In the genomic region with DNA sequence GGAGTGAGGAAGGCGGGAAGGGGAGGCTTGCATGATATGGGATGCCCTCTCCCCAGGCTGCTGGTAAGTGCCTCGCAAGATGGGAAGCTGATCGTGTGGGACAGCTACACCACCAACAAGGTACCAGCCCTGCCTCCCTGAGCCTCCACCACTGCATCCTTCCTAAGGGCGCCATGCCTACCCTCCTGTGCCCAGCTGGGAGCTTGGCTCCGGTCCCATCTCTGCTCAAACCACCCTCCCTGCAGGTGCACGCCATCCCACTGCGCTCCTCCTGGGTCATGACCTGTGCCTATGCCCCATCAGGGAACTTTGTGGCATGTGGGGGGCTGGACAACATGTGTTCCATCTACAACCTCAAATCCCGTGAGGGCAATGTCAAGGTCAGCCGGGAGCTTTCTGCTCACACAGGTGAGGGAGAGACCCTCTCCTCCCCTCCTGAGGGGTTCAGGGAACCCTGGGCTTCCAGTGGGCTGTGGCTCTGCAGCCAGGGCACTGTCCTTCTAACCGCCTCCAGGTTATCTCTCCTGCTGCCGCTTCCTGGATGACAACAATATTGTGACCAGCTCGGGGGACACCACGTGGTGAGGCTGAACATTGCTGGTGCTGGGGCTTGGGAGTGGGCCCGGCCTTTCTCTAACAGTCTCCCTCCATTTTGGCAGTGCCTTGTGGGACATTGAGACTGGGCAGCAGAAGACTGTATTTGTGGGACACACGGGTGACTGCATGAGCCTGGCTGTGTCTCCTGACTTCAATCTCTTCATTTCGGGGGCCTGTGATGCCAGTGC, we compare ENCODE assay signal across 14 cellular contexts. TPM values are rescaled to one million over a fixed set of nuclear protein-coding genes. Genes with fewer than 3 reads are reported as not detected.
A peak's percentile ranks its signal among the peaks of the same experiment; 100 is the strongest.
DNase-seq lines count a peak whose midpoint lies in the region; ATAC-seq and TF ChIP-seq lines count a peak whose summit lies in the region.
"Had no signal": no experiment of that assay in that cellular context is flagged by ENCODE, and none has a peak within 500 bp of the region (broad histone marks: within the 10 kb centered on the region; RNA-seq: fewer than 3 reads in every experiment).

No MANE protein-coding gene starts in this region.

- H3K4ac ChIP-seq in mesendoderm (ENCODE audit: low read depth, low read length) = no peak overlapping the region

- TF ChIP-seq CTCF in GM12872 (IDR thresholded peaks at IDR 0.05; ENCODE audit: insufficient read depth, low read depth, low read length) (peak; percentile 30; the same call in 2 of the 3 replicates), GM13977 (IDR thresholded peaks at IDR 0.05; ENCODE audit: extremely low read depth, insufficient read depth, missing control alignments) (no peak)
- TF ChIP-seq CTCF in activated CD8-positive, alpha-beta T cell treated with anti-CD3 and anti-CD28 coated beads for 36 hours (IDR thresholded peaks at IDR 0.05) = no peak

- no peak overlapping the region for H2BK5ac ChIP-seq in mesendoderm (ENCODE audit: low read length)

- CTCF ChIA-PET in activated CD8-positive, alpha-beta T cell treated with anti-CD3 and anti-CD28 coated beads for 36 hours (lab: Charles Lee) = interaction anchor here (0.8 to 2.5 kb wide), 7 partner anchors 8 to 90 kb away, joined by 3 to 18 read pairs (median 3); a partner anchor contains a TSS
- CTCF ChIA-PET in CD8-positive, alpha-beta memory T cell (lab: Charles Lee) = interaction anchor here (1.3 to 12.8 kb wide), 2 partner anchors 10 to 23 kb away, joined by 3 to 91 read pairs; no protein-coding TSS in a partner anchor

- no peaks in the 10 kb centered on the region for H3K4me1 Mint-ChIP-seq in activated CD8-positive, alpha-beta T cell treated with anti-CD3 and anti-CD28 coated beads for 36 hours (ENCODE audit: low read depth)
- no peaks in the 10 kb centered on the region for H3K4me1 Mint-ChIP-seq in CD8-positive, alpha-beta memory T cell
- H3K4me1 Mint-ChIP-seq in activated T-helper 2 cell treated with anti-CD3 and anti-CD28 coated beads, Interferon-gamma antibody, Interleukin-2, Interleukin-4, amounts not matched to agents 10 μg/mL and 5 μg/mL and 100 μg/mL, durations not matched to agents 14 hours and 24 hours and 36 hours (ENCODE audit: low read depth) = peaks cover 5% of the 10 kb centered on the region

- no peak overlapping the region for H3K4me2 ChIP-seq in mesendoderm (ENCODE audit: low read length)

- peak; percentile 54 for DNase-seq in NCI-H82 (lab: John Stamatoyannopoulos, UW)
- no peak for DNase-seq in activated CD8-positive, alpha-beta T cell treated with anti-CD3 and anti-CD28 coated beads for 36 hours
- peak; percentile 82 for DNase-seq in mesendoderm
- no peak for DNase-seq in CD8-positive, alpha-beta memory T cell
- DNase-seq in GM13977 (ENCODE audit: low spot score) = no peak
- DNase-seq in activated naive CD4-positive, alpha-beta T cell (lab: John Stamatoyannopoulos, UW) = no peak
- no peak for DNase-seq in activated T-helper 2 cell treated with anti-CD3 and anti-CD28 coated beads, Interferon-gamma antibody, Interleukin-2, Interleukin-4, amounts not matched to agents 10 μg/mL and 5 μg/mL and 100 μg/mL, durations not matched to agents 14 hours and 24 hours and 36 hours (ENCODE audit: low spot score)
- DNase-seq: activated CD4-positive, alpha-beta T cell treated with anti-CD3 and anti-CD28 coated beads for 48 hours; gastrocnemius medialis; KG1; NCI-H2081 had no signal

- H3K79me1 ChIP-seq in mesendoderm (ENCODE audit: low read length) = no peaks in the 10 kb centered on the region

- H3K9me3 Mint-ChIP-seq in activated CD8-positive, alpha-beta T cell treated with anti-CD3 and anti-CD28 coated beads for 36 hours = no peaks in the 10 kb centered on the region
- no peaks in the 10 kb centered on the region for H3K9me3 Mint-ChIP-seq in CD8-positive, alpha-beta memory T cell
- no peaks in the 10 kb centered on the region for H3K9me3 Mint-ChIP-seq in activated T-helper 2 cell treated with anti-CD3 and anti-CD28 coated beads, Interferon-gamma antibody, Interleukin-2, Interleukin-4, amounts not matched to agents 10 μg/mL and 5 μg/mL and 100 μg/mL, durations not matched to agents 14 hours and 24 hours and 36 hours
- H3K9me3 Mint-ChIP-seq: CD14-positive monocyte; natural killer cell treated with Interleukin-12 subunit alpha and Interleukin-12 subunit beta and Interleukin-15 and Interleukin-18, amount 100 ng/mL, for 72 hours had no signal

- H3K27ac Mint-ChIP-seq in activated CD8-positive, alpha-beta T cell treated with anti-CD3 and anti-CD28 coated beads for 36 hours = no peak overlapping the region
- H3K27ac Mint-ChIP-seq in CD8-positive, alpha-beta memory T cell = peak overlapping the region in 2 of 8 donors; percentile 22 to 34
- H3K27ac Mint-ChIP-seq in activated T-helper 2 cell treated with anti-CD3 and anti-CD28 coated beads, Interferon-gamma antibody, Interleukin-2, Interleukin-4, amounts not matched to agents 10 μg/mL and 5 μg/mL and 100 μg/mL, durations not matched to agents 14 hours and 24 hours and 36 hours = no peak overlapping the region
- H3K27ac Mint-ChIP-seq: natural killer cell treated with Interleukin-12 subunit alpha and Interleukin-12 subunit beta and Interleukin-15 and Interleukin-18, amount 100 ng/mL, for 72 hours had no signal

- peaks cover 22% of the 10 kb centered on the region for H3K36me3 ChIP-seq in mesendoderm (ENCODE audit: control insufficient read depth, insufficient read depth, low read length)
- no peaks in the 10 kb centered on the region for H3K36me3 ChIP-seq in CD8-positive, alpha-beta memory T cell (ENCODE audit: insufficient read depth, low read length)
- H3K36me3 ChIP-seq: gastrocnemius medialis had no signal

- H2BK120ac ChIP-seq in mesendoderm (ENCODE audit: low read depth, low read length) = no peak overlapping the region

- H2AK5ac ChIP-seq in mesendoderm (ENCODE audit: low read length) = no peak overlapping the region

- no peak overlapping the region for H4K8ac ChIP-seq in mesendoderm (ENCODE audit: low read depth, low read length)

- no peaks in the 10 kb centered on the region for H3K9me3 ChIP-seq in CD8-positive, alpha-beta memory T cell (ENCODE audit: low read length)
- H3K9me3 ChIP-seq: gastrocnemius medialis had no signal

- H3K27ac ChIP-seq in mesendoderm (ENCODE audit: low read depth, low read length) = no peak overlapping the region
- H3K27ac ChIP-seq in CD8-positive, alpha-beta memory T cell (ENCODE audit: low read depth, low read length) = no peak overlapping the region
- H3K27ac ChIP-seq: gastrocnemius medialis had no signal

- H3K27me3 ChIP-seq in mesendoderm (ENCODE audit: insufficient read depth, low read length, poor library complexity) = no peaks in the 10 kb centered on the region
- H3K27me3 ChIP-seq in CD8-positive, alpha-beta memory T cell (ENCODE audit: insufficient read depth, low read length, poor library complexity, severe bottlenecking) = no peaks in the 10 kb centered on the region
- H3K27me3 ChIP-seq: gastrocnemius medialis had no signal

- POLR2A ChIA-PET in activated CD8-positive, alpha-beta T cell treated with anti-CD3 and anti-CD28 coated beads for 36 hours (lab: Charles Lee) = interaction anchor here (0.8 to 2.8 kb wide), 5 partner anchors 8 to 90 kb away, joined by 3 to 10 read pairs (median 4); a partner anchor contains a TSS
- POLR2A ChIA-PET in CD8-positive, alpha-beta memory T cell (lab: Charles Lee) = no interaction called here

- H3K9ac ChIP-seq in mesendoderm (ENCODE audit: low read length) = no peak overlapping the region

- no peak overlapping the region for H2BK15ac ChIP-seq in mesendoderm (replicated peaks; ENCODE audit: low read depth)

- H4K5ac ChIP-seq in mesendoderm (ENCODE audit: low read length) = no peak overlapping the region

- no peaks in the 10 kb centered on the region for H3K4me1 ChIP-seq in mesendoderm (ENCODE audit: control insufficient read depth, low read depth, low read length)
- no peaks in the 10 kb centered on the region for H3K4me1 ChIP-seq in CD8-positive, alpha-beta memory T cell (ENCODE audit: insufficient read depth, low read length)
- H3K4me1 ChIP-seq: gastrocnemius medialis had no signal

- no peak overlapping the region for H3K23ac ChIP-seq in mesendoderm (ENCODE audit: low read length)

- H3K79me2 ChIP-seq in mesendoderm (ENCODE audit: control insufficient read depth, insufficient read depth, low read length) = no peaks in the 10 kb centered on the region

- H3K56ac ChIP-seq in mesendoderm (ENCODE audit: low read length) = peak overlapping the region; percentile 30

- no CpG with 5 or more reads among the region's 16 CpGs for WGBS in mesendoderm (ENCODE audit: extremely low coverage, insufficient coverage, low lambda C conversion rate)

- H3K36me3 Mint-ChIP-seq in activated CD8-positive, alpha-beta T cell treated with anti-CD3 and anti-CD28 coated beads for 36 hours (ENCODE audit: low read depth) = peaks cover 12% of the 10 kb centered on the region
- H3K36me3 Mint-ChIP-seq in CD8-positive, alpha-beta memory T cell = peaks cover 0 to 17% (median 1%) of the 10 kb centered on the region in 3 donors
- H3K36me3 Mint-ChIP-seq in activated T-helper 2 cell treated with anti-CD3 and anti-CD28 coated beads, Interferon-gamma antibody, Interleukin-2, Interleukin-4, amounts not matched to agents 10 μg/mL and 5 μg/mL and 100 μg/mL, durations not matched to agents 14 hours and 24 hours and 36 hours (ENCODE audit: low read depth) = peaks cover 16% of the 10 kb centered on the region
- H3K36me3 Mint-ChIP-seq: natural killer cell treated with Interleukin-12 subunit alpha and Interleukin-12 subunit beta and Interleukin-15 and Interleukin-18, amount 100 ng/mL, for 72 hours had no signal

- H3K4me3 Mint-ChIP-seq in activated CD8-positive, alpha-beta T cell treated with anti-CD3 and anti-CD28 coated beads for 36 hours = no peak overlapping the region
- no peak overlapping the region for H3K4me3 Mint-ChIP-seq in CD8-positive, alpha-beta memory T cell
- H3K4me3 Mint-ChIP-seq in activated T-helper 2 cell treated with anti-CD3 and anti-CD28 coated beads, Interferon-gamma antibody, Interleukin-2, Interleukin-4, amounts not matched to agents 10 μg/mL and 5 μg/mL and 100 μg/mL, durations not matched to agents 14 hours and 24 hours and 36 hours (ENCODE audit: low read depth) = no peak overlapping the region
- H3K4me3 Mint-ChIP-seq: CD14-positive monocyte; natural killer cell treated with Interleukin-12 subunit alpha and Interleukin-12 subunit beta and Interleukin-15 and Interleukin-18, amount 100 ng/mL, for 72 hours had no signal

- ATAC-seq in activated CD8-positive, alpha-beta T cell treated with anti-CD3 and anti-CD28 coated beads for 36 hours = peak; percentile 31
- ATAC-seq: gastrocnemius medialis had no signal

- no peak overlapping the region for H3K18ac ChIP-seq in mesendoderm (ENCODE audit: low read length)

- H3K27me3 Mint-ChIP-seq in activated CD8-positive, alpha-beta T cell treated with anti-CD3 and anti-CD28 coated beads for 36 hours = no peaks in the 10 kb centered on the region
- H3K27me3 Mint-ChIP-seq in CD8-positive, alpha-beta memory T cell = no peaks in the 10 kb centered on the region
- no peaks in the 10 kb centered on the region for H3K27me3 Mint-ChIP-seq in activated T-helper 2 cell treated with anti-CD3 and anti-CD28 coated beads, Interferon-gamma antibody, Interleukin-2, Interleukin-4, amounts not matched to agents 10 μg/mL and 5 μg/mL and 100 μg/mL, durations not matched to agents 14 hours and 24 hours and 36 hours (ENCODE audit: low read depth)
- H3K27me3 Mint-ChIP-seq: natural killer cell treated with Interleukin-12 subunit alpha and Interleukin-12 subunit beta and Interleukin-15 and Interleukin-18, amount 100 ng/mL, for 72 hours had no signal

- H3K4me3 ChIP-seq in mesendoderm (ENCODE audit: low read length) = no peak overlapping the region
- no peak overlapping the region for H3K4me3 ChIP-seq in CD8-positive, alpha-beta memory T cell (ENCODE audit: low read length)
- H3K4me3 ChIP-seq: gastrocnemius medialis had no signal

- in situ Hi-C loops in GM13977 (cut with MboI; ENCODE audit: low pct_unique_long_range_greater_than_20kb, low sequenced_read_pairs, unreplicated experiment) = no loop called here

- intact Hi-C loops in activated CD8-positive, alpha-beta T cell treated with anti-CD3 and anti-CD28 coated beads for 36 hours (cut with micrococcal nuclease) = no loop called here
- intact Hi-C loops in activated T-helper 2 cell treated with anti-CD3 and anti-CD28 coated beads, Interferon-gamma antibody, Interleukin-2, Interleukin-4, amounts not matched to agents 10 μg/mL and 5 μg/mL and 100 μg/mL, durations not matched to agents 14 hours and 24 hours and 36 hours (cut with micrococcal nuclease) = no loop called here

RNA-seq across cellular contexts. Expression of a gene that starts 2.6 kb away (rescaled TPM):
- total RNA-seq in activated CD8-positive, alpha-beta T cell treated with anti-CD3 and anti-CD28 coated beads for 36 hours = 1 to 10 TPM in 1 of 2 experiments, under 1 TPM in 1; 0.50 to 1.1 TPM
- 1.5 TPM for polyA plus RNA-seq in mesendoderm (2013, experiment 1 of 2)
- polyA plus RNA-seq in mesendoderm (2013, experiment 2 of 2) = 2.0 TPM
- total RNA-seq in CD8-positive, alpha-beta memory T cell = under 1 TPM; 0.48 to 0.78 TPM
- not detected for polyA plus RNA-seq in CD8-positive, alpha-beta memory T cell
- total RNA-seq in activated T-helper 2 cell treated with anti-CD3 and anti-CD28 coated beads, Interferon-gamma antibody, Interleukin-2, Interleukin-4, amounts not matched to agents 10 μg/mL and 5 μg/mL and 100 μg/mL, durations not matched to agents 14 hours and 24 hours and 36 hours = 1.2 and 1.3 TPM in 2 replicates
- total RNA-seq: gastrocnemius medialis; natural killer cell treated with Interleukin-12 subunit alpha and Interleukin-12 subunit beta and Interleukin-15 and Interleukin-18, amount 100 ng/mL, for 72 hours had no signal
- polyA plus RNA-seq: CD14-positive monocyte had no signal

RNA-seq across cellular contexts. Expression of a gene that starts 7.8 kb away (rescaled TPM):
- total RNA-seq in activated CD8-positive, alpha-beta T cell treated with anti-CD3 and anti-CD28 coated beads for 36 hours = 10 to 100 TPM; 74.6 to 83.8 TPM
- polyA plus RNA-seq in mesendoderm (2013, experiment 1 of 2) = 80.7 TPM
- 79.7 TPM for polyA plus RNA-seq in mesendoderm (2013, experiment 2 of 2)
- total RNA-seq in CD8-positive, alpha-beta memory T cell = 10 to 100 TPM; 35.9 to 37.6 TPM
- polyA plus RNA-seq in CD8-positive, alpha-beta memory T cell = 0.68 TPM
- total RNA-seq in activated T-helper 2 cell treated with anti-CD3 and anti-CD28 coated beads, Interferon-gamma antibody, Interleukin-2, Interleukin-4, amounts not matched to agents 10 μg/mL and 5 μg/mL and 100 μg/mL, durations not matched to agents 14 hours and 24 hours and 36 hours = 41.6 and 42.1 TPM in 2 replicates

RNA-seq across cellular contexts. Expression of a gene that starts 8.6 kb away (rescaled TPM):
- total RNA-seq in activated CD8-positive, alpha-beta T cell treated with anti-CD3 and anti-CD28 coated beads for 36 hours = 100 to 1,000 TPM; 109 to 112 TPM
- polyA plus RNA-seq in mesendoderm (2013, experiment 1 of 2) = 86.8 TPM
- 87.0 TPM for polyA plus RNA-seq in mesendoderm (2013, experiment 2 of 2)
- 100 to 1,000 TPM; 154 TPM for total RNA-seq in CD8-positive, alpha-beta memory T cell
- 49.7 TPM for polyA plus RNA-seq in CD8-positive, alpha-beta memory T cell
- total RNA-seq in activated T-helper 2 cell treated with anti-CD3 and anti-CD28 coated beads, Interferon-gamma antibody, Interleukin-2, Interleukin-4, amounts not matched to agents 10 μg/mL and 5 μg/mL and 100 μg/mL, durations not matched to agents 14 hours and 24 hours and 36 hours = 133 and 134 TPM in 2 replicates

RNA-seq across cellular contexts. Expression of a gene that starts 15.1 kb away (rescaled TPM):
- total RNA-seq in activated CD8-positive, alpha-beta T cell treated with anti-CD3 and anti-CD28 coated beads for 36 hours = 1 to 10 TPM; 2.1 to 2.3 TPM
- polyA plus RNA-seq in mesendoderm (2013, experiment 1 of 2) = 5.7 TPM
- polyA plus RNA-seq in mesendoderm (2013, experiment 2 of 2) = 5.9 TPM
- total RNA-seq in CD8-positive, alpha-beta memory T cell = 1 to 10 TPM; 2.4 to 2.5 TPM
- polyA plus RNA-seq in CD8-positive, alpha-beta memory T cell = 2.9 TPM
- total RNA-seq in activated T-helper 2 cell treated with anti-CD3 and anti-CD28 coated beads, Interferon-gamma antibody, Interleukin-2, Interleukin-4, amounts not matched to agents 10 μg/mL and 5 μg/mL and 100 μg/mL, durations not matched to agents 14 hours and 24 hours and 36 hours = 5.2 and 5.3 TPM in 2 replicates
- polyA plus RNA-seq: CD14-positive monocyte had no signal

RNA-seq across cellular contexts. Expression of a gene that starts 21.7 kb away (rescaled TPM):
- 1 to 10 TPM; 2.0 to 2.1 TPM for total RNA-seq in activated CD8-positive, alpha-beta T cell treated with anti-CD3 and anti-CD28 coated beads for 36 hours
- 0.28 TPM for polyA plus RNA-seq in mesendoderm (2013, experiment 1 of 2)
- 0.42 TPM for polyA plus RNA-seq in mesendoderm (2013, experiment 2 of 2)
- total RNA-seq in CD8-positive, alpha-beta memory T cell = under 1 TPM in 1 of 2 experiments, not detected in 1; 0.11 TPM
- polyA plus RNA-seq in CD8-positive, alpha-beta memory T cell = not detected
- 0.11 and 0.30 TPM in 2 replicates for total RNA-seq in activated T-helper 2 cell treated with anti-CD3 and anti-CD28 coated beads, Interferon-gamma antibody, Interleukin-2, Interleukin-4, amounts not matched to agents 10 μg/mL and 5 μg/mL and 100 μg/mL, durations not matched to agents 14 hours and 24 hours and 36 hours
- total RNA-seq: natural killer cell treated with Interleukin-12 subunit alpha and Interleukin-12 subunit beta and Interleukin-15 and Interleukin-18, amount 100 ng/mL, for 72 hours had no signal

Comparison
In these comparisons a context has a peak if more than half of its experiments do, and no peak if none do; other contexts are left out.
1. DNase-seq: peak in NCI-H82 (single experiment) and mesendoderm (single experiment); none in activated CD8-positive, alpha-beta T cell treated with anti-CD3 and anti-CD28 coated beads for 36 hours (single experiment), CD8-positive, alpha-beta memory T cell (0 of 5), GM13977 (single experiment), activated naive CD4-positive, alpha-beta T cell (0 of 4) and activated T-helper 2 cell treated with anti-CD3 and anti-CD28 coated beads, Interferon-gamma antibody, Interleukin-2, Interleukin-4, amounts not matched to agents 10 μg/mL and 5 μg/mL and 100 μg/mL, durations not matched to agents 14 hours and 24 hours and 36 hours (single experiment).